ENCODE assay signal across 1 cellular context in the genomic region with DNA sequence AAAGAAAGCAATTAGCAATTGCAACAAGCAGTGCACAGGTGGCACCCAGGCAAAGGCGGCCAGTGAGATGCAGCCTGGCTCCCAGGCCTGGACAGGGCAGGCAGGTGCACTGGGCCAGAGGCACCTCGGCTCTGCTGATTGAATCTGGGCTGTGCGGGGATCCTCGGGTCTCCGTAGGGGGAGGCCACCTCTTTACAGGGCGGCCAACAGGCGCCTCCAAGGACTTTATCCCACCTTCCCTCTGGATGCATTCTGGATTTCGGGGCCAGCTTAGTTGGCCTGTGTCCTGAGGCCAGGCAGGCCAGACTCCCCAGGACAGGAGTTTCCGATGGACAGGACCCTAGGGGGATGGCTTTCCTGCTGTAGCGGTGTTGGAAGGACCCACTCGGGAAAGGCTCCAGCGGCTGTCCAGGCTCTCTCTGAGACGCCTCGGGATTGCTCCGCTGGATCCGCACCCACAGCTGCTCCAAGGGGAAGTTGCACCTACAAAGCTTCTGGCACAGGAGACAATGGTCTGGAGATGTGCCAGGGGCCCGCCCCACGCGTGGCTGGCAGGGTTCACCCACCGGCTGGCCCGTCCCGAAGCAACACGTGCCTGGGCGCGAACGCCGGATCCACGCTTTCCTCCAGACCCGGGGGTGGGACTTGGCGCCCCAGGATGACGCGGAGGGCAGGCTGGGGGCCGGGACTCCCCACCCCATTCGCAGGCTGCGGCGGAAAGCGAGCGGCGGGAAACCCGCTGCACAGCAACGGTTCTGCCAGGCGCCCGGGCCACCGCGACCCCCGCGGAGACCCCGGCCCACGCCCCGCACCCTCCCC.
TF ChIP-seq lines count a peak whose summit lies in the region.

No MANE protein-coding gene starts in this region.

TF ChIP-seq in HEK293, 187 proteins besides CTCF, POLR2A, EP300 and RAD21 (continued from another document and continues in another):
- TF ChIP-seq, protein P1, sequence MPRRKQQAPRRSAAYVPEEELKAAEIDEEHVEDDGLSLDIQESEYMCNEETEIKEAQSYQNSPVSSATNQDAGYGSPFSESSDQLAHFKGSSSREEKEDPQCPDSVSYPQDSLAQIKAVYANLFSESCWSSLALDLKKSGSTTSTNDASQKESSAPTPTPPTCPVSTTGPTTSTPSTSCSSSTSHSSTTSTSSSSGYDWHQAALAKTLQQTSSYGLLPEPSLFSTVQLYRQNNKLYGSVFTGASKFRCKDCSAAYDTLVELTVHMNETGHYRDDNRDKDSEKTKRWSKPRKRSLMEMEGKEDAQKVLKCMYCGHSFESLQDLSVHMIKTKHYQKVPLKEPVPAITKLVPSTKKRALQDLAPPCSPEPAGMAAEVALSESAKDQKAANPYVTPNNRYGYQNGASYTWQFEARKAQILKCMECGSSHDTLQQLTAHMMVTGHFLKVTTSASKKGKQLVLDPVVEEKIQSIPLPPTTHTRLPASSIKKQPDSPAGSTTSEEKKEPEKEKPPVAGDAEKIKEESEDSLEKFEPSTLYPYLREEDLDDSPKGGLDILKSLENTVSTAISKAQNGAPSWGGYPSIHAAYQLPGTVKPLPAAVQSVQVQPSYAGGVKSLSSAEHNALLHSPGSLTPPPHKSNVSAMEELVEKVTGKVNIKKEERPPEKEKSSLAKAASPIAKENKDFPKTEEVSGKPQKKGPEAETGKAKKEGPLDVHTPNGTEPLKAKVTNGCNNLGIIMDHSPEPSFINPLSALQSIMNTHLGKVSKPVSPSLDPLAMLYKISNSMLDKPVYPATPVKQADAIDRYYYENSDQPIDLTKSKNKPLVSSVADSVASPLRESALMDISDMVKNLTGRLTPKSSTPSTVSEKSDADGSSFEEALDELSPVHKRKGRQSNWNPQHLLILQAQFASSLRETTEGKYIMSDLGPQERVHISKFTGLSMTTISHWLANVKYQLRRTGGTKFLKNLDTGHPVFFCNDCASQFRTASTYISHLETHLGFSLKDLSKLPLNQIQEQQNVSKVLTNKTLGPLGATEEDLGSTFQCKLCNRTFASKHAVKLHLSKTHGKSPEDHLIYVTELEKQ (tag by site-specific recombination; IDR thresholded peaks at IDR 0.05; ENCODE audit: borderline replicate concordance): no peak
- TF ChIP-seq IKZF3 (tag by site-specific recombination; IDR thresholded peaks at IDR 0.05): peak; percentile 67
- TF ChIP-seq ZNF214 (tag by site-specific recombination; IDR thresholded peaks at IDR 0.05; ENCODE audit: borderline replicate concordance): no peak
- no peak for TF ChIP-seq ZNF624 (tag by site-specific recombination; IDR thresholded peaks at IDR 0.05)
- peak; percentile 89 for TF ChIP-seq SP3 (tag by site-specific recombination; IDR thresholded peaks at IDR 0.05)
- TF ChIP-seq, protein P2, sequence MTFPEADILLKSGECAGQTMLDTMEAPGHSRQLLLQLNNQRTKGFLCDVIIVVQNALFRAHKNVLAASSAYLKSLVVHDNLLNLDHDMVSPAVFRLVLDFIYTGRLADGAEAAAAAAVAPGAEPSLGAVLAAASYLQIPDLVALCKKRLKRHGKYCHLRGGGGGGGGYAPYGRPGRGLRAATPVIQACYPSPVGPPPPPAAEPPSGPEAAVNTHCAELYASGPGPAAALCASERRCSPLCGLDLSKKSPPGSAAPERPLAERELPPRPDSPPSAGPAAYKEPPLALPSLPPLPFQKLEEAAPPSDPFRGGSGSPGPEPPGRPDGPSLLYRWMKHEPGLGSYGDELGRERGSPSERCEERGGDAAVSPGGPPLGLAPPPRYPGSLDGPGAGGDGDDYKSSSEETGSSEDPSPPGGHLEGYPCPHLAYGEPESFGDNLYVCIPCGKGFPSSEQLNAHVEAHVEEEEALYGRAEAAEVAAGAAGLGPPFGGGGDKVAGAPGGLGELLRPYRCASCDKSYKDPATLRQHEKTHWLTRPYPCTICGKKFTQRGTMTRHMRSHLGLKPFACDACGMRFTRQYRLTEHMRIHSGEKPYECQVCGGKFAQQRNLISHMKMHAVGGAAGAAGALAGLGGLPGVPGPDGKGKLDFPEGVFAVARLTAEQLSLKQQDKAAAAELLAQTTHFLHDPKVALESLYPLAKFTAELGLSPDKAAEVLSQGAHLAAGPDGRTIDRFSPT (tag by site-specific recombination; IDR thresholded peaks at IDR 0.05): no peak
- no peak for TF ChIP-seq ZNF830 (tag by site-specific recombination; IDR thresholded peaks at IDR 0.05; ENCODE audit: low read depth)
- TF ChIP-seq, protein P3, sequence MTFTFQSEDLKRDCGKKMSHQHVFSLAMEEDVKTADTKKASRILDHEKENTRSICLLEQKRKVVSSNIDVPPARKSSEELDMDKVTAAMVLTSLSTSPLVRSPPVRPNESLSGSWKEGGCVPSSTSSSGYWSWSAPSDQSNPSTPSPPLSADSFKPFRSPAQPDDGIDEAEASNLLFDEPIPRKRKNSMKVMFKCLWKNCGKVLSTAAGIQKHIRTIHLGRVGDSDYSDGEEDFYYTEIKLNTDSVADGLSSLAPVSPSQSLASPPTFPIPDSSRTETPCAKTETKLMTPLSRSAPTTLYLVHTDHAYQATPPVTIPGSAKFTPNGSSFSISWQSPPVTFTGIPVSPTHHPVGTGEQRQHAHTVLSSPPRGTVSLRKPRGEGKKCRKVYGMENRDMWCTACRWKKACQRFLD (tag by site-specific recombination; IDR thresholded peaks at IDR 0.05): no peak
- peak; percentile 20; the same call in 1 of the 2 replicates for TF ChIP-seq ZBTB20 (tag by site-specific recombination; IDR thresholded peaks at IDR 0.05)
- TF ChIP-seq, protein P4, sequence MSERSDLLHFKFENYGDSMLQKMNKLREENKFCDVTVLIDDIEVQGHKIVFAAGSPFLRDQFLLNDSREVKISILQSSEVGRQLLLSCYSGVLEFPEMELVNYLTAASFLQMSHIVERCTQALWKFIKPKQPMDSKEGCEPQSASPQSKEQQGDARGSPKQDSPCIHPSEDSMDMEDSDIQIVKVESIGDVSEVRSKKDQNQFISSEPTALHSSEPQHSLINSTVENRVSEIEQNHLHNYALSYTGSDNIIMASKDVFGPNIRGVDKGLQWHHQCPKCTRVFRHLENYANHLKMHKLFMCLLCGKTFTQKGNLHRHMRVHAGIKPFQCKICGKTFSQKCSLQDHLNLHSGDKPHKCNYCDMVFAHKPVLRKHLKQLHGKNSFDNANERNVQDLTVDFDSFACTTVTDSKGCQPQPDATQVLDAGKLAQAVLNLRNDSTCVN (tag by site-specific recombination; optimal IDR thresholded peaks at IDR 0.05): peak; percentile 59
- TF ChIP-seq OSR2 (tag by site-specific recombination; IDR thresholded peaks at IDR 0.05): peak; percentile 55; the same call in 1 of the 2 replicates
- no peak for TF ChIP-seq ZNF747 (tag by site-specific recombination; IDR thresholded peaks at IDR 0.05)
- no peak for TF ChIP-seq ZNF175 (tag by site-specific recombination; IDR thresholded peaks at IDR 0.05)
- TF ChIP-seq ZNF600 (tag by site-specific recombination; IDR thresholded peaks at IDR 0.05): peak; percentile 85
- peak; percentile 85 for TF ChIP-seq GLIS1 (tag by site-specific recombination; IDR thresholded peaks at IDR 0.05)
- no peak for TF ChIP-seq ZNF707 (tag by site-specific recombination; IDR thresholded peaks at IDR 0.05)
- no peak for TF ChIP-seq YY1 (tag by site-specific recombination; IDR thresholded peaks at IDR 0.05)
- no peak for TF ChIP-seq KLF7 (tag by site-specific recombination; IDR thresholded peaks at IDR 0.05; ENCODE audit: borderline replicate concordance)
- TF ChIP-seq MEIS1 (CRISPR knock-in tag; IDR thresholded peaks at IDR 0.05; ENCODE audit: borderline replicate concordance): no peak
- TF ChIP-seq, protein P5, sequence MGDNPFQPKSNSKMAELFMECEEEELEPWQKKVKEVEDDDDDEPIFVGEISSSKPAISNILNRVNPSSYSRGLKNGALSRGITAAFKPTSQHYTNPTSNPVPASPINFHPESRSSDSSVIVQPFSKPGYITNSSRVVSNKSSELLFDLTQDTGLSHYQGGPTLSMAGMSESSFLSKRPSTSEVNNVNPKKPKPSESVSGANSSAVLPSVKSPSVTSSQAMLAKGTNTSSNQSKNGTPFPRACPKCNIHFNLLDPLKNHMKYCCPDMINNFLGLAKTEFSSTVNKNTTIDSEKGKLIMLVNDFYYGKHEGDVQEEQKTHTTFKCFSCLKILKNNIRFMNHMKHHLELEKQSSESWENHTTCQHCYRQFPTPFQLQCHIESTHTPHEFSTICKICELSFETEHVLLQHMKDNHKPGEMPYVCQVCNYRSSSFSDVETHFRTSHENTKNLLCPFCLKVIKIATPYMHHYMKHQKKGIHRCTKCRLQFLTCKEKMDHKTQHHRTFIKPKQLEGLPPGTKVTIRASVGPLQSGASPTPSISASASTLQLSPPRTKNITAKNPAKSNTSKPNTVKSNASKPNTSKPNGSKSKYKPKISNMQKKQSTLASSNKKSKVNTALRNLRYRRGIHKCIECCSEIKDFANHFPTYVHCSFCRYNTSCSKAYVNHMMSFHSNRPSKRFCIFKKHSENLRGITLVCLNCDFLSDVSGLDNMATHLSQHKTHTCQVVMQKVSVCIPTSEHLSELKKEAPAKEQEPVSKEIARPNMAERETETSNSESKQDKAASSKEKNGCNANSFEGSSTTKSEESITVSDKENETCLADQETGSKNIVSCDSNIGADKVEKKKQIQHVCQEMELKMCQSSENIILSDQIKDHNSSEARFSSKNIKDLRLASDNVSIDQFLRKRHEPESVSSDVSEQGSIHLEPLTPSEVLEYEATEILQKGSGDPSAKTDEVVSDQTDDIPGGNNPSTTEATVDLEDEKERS (tag by site-specific recombination; IDR thresholded peaks at IDR 0.05): no peak
- TF ChIP-seq ZNF664 (tag by site-specific recombination; IDR thresholded peaks at IDR 0.05): no peak
- no peak for TF ChIP-seq ZBTB8A (tag by site-specific recombination; IDR thresholded peaks at IDR 0.05)
- TF ChIP-seq, protein P6, sequence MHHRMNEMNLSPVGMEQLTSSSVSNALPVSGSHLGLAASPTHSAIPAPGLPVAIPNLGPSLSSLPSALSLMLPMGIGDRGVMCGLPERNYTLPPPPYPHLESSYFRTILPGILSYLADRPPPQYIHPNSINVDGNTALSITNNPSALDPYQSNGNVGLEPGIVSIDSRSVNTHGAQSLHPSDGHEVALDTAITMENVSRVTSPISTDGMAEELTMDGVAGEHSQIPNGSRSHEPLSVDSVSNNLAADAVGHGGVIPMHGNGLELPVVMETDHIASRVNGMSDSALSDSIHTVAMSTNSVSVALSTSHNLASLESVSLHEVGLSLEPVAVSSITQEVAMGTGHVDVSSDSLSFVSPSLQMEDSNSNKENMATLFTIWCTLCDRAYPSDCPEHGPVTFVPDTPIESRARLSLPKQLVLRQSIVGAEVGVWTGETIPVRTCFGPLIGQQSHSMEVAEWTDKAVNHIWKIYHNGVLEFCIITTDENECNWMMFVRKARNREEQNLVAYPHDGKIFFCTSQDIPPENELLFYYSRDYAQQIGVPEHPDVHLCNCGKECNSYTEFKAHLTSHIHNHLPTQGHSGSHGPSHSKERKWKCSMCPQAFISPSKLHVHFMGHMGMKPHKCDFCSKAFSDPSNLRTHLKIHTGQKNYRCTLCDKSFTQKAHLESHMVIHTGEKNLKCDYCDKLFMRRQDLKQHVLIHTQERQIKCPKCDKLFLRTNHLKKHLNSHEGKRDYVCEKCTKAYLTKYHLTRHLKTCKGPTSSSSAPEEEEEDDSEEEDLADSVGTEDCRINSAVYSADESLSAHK (tag by site-specific recombination; IDR thresholded peaks at IDR 0.05): no peak
- TF ChIP-seq ZNF114 (tag by site-specific recombination; IDR thresholded peaks at IDR 0.05): no peak
- TF ChIP-seq ZNF610 (tag by site-specific recombination; IDR thresholded peaks at IDR 0.05; ENCODE audit: borderline replicate concordance): 0 out of 2 replicates have a peak, but pooled peaks have one; percentile 35
- no peak for TF ChIP-seq ZNF140 (tag by site-specific recombination; IDR thresholded peaks at IDR 0.05)
- TF ChIP-seq, protein P7, sequence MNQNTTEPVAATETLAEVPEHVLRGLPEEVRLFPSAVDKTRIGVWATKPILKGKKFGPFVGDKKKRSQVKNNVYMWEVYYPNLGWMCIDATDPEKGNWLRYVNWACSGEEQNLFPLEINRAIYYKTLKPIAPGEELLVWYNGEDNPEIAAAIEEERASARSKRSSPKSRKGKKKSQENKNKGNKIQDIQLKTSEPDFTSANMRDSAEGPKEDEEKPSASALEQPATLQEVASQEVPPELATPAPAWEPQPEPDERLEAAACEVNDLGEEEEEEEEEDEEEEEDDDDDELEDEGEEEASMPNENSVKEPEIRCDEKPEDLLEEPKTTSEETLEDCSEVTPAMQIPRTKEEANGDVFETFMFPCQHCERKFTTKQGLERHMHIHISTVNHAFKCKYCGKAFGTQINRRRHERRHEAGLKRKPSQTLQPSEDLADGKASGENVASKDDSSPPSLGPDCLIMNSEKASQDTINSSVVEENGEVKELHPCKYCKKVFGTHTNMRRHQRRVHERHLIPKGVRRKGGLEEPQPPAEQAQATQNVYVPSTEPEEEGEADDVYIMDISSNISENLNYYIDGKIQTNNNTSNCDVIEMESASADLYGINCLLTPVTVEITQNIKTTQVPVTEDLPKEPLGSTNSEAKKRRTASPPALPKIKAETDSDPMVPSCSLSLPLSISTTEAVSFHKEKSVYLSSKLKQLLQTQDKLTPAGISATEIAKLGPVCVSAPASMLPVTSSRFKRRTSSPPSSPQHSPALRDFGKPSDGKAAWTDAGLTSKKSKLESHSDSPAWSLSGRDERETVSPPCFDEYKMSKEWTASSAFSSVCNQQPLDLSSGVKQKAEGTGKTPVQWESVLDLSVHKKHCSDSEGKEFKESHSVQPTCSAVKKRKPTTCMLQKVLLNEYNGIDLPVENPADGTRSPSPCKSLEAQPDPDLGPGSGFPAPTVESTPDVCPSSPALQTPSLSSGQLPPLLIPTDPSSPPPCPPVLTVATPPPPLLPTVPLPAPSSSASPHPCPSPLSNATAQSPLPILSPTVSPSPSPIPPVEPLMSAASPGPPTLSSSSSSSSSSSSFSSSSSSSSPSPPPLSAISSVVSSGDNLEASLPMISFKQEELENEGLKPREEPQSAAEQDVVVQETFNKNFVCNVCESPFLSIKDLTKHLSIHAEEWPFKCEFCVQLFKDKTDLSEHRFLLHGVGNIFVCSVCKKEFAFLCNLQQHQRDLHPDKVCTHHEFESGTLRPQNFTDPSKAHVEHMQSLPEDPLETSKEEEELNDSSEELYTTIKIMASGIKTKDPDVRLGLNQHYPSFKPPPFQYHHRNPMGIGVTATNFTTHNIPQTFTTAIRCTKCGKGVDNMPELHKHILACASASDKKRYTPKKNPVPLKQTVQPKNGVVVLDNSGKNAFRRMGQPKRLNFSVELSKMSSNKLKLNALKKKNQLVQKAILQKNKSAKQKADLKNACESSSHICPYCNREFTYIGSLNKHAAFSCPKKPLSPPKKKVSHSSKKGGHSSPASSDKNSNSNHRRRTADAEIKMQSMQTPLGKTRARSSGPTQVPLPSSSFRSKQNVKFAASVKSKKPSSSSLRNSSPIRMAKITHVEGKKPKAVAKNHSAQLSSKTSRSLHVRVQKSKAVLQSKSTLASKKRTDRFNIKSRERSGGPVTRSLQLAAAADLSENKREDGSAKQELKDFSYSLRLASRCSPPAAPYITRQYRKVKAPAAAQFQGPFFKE (tag by site-specific recombination; IDR thresholded peaks at IDR 0.05; ENCODE audit: borderline replicate concordance): no peak
- TF ChIP-seq ZNF132 (tag by site-specific recombination; IDR thresholded peaks at IDR 0.05; ENCODE audit: borderline replicate concordance): no peak
- TF ChIP-seq, protein P8, sequence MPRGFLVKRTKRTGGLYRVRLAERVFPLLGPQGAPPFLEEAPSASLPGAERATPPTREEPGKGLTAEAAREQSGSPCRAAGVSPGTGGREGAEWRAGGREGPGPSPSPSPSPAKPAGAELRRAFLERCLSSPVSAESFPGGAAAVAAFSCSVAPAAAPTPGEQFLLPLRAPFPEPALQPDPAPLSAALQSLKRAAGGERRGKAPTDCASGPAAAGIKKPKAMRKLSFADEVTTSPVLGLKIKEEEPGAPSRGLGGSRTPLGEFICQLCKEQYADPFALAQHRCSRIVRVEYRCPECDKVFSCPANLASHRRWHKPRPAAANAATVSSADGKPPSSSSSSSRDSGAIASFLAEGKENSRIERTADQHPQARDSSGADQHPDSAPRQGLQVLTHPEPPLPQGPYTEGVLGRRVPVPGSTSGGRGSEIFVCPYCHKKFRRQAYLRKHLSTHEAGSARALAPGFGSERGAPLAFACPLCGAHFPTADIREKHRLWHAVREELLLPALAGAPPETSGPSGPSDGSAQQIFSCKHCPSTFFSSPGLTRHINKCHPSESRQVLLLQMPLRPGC (tag by site-specific recombination; IDR thresholded peaks at IDR 0.05): no peak
- no peak for TF ChIP-seq ZNF626 (tag by site-specific recombination; IDR thresholded peaks at IDR 0.05)
